Comparison of ENCODE assay signal across 29 cellular contexts in genomic region chr5:61815343-61815742, GRCh38.
"Had no signal": no experiment of that assay in that cellular context is flagged by ENCODE, and none has a peak within 500 bp of the region (broad histone marks: within the 10 kb centered on the region; RNA-seq: fewer than 3 reads in every experiment).

No MANE protein-coding gene starts in this region.

- DNase-seq: stimulated activated CD4-positive, alpha-beta T cell treated with anti-CD3 and anti-CD28 coated beads, Interleukin-2, amount 100 ng/mL, for 48 hours; stimulated activated CD4-positive, alpha-beta T cell treated with anti-CD3 and anti-CD28 coated beads, Interleukin-4, amount 100 ng/mL, for 1 hour; stimulated activated CD4-positive, alpha-beta T cell treated with anti-CD3 and anti-CD28 coated beads, Interleukin-4, amount 100 ng/mL, for 24 hours; stimulated activated CD4-positive, alpha-beta T cell treated with anti-CD3 and anti-CD28 coated beads, Interleukin-4, amount 100 ng/mL, for 4 hours; stimulated activated CD8-positive, alpha-beta memory T cell treated with anti-CD3 and anti-CD28 coated beads, Interleukin-4, amount 100 ng/mL, for 48 hours; stimulated activated naive B cell treated with anti-CD40 and anti-IgM and Interleukin-4, amounts not matched to agents 10 μg/mL and 1 μg/mL and 100 μg/mL, for 72 hours; stimulated activated naive CD4-positive, alpha-beta T cell; stimulated activated naive CD4-positive, alpha-beta T cell treated with Interleukin-2 at 50 U/mL for 16 hours; stimulated activated naive CD8-positive, alpha-beta T cell treated with anti-CD3 and anti-CD28 coated beads, Interleukin-15, amount 100 ng/mL, for 72 hours; stimulated activated naive CD8-positive, alpha-beta T cell treated with anti-CD3 and anti-CD28 coated beads, Interleukin-15, Interleukin-2, amounts not matched to agents 100 U/mL and 50 U/mL, for 24 hours; stomach; substantia nigra; testis; thyroid gland; tibial artery; transverse colon; trophoblast cell; upper lobe of left lung; upper lobe of right lung; uterus had no signal

- H3K4me3 ChIP-seq: stomach, suprapubic skin, testis, thoracic aorta, thyroid gland, tibial artery, tibial nerve, transverse colon, upper lobe of left lung, upper lobe of right lung, uterus, vagina had no signal

- H3K27ac ChIP-seq: stomach, suprapubic skin, testis, thoracic aorta, thyroid gland, tibial artery, tibial nerve, transverse colon, upper lobe of left lung, upper lobe of right lung, uterus, vagina had no signal

- FAIRE-seq: urothelium cell line had no signal

- H3K27me3 ChIP-seq: stomach, suprapubic skin, testis, thyroid gland, tibial artery, tibial nerve, transverse colon, upper lobe of left lung, upper lobe of right lung, uterus, vagina had no signal

- H3K36me3 Mint-ChIP-seq: stimulated activated effector memory CD8-positive, alpha-beta T cell treated with anti-CD3 and anti-CD28 coated beads, Interleukin-12 subunit alpha, Interleukin-12 subunit beta, amount 100 ng/mL, for 72 hours; stimulated activated memory B cell treated with anti-CD40 and anti-IgM and Interleukin-4, amounts not matched to agents 10 μg/mL and 1 μg/mL and 100 μg/mL, for 72 hours; stimulated activated naive B cell treated with anti-CD40 and anti-IgM and Interleukin-4, amounts not matched to agents 10 μg/mL and 1 μg/mL and 100 μg/mL, for 72 hours; type B pancreatic cell had no signal

- H3K27ac Mint-ChIP-seq: stimulated activated effector memory CD8-positive, alpha-beta T cell treated with anti-CD3 and anti-CD28 coated beads, Interleukin-12 subunit alpha, Interleukin-12 subunit beta, amount 100 ng/mL, for 72 hours; stimulated activated memory B cell treated with anti-CD40 and anti-IgM and Interleukin-4, amounts not matched to agents 10 μg/mL and 1 μg/mL and 100 μg/mL, for 72 hours; stimulated activated naive B cell treated with anti-CD40 and anti-IgM and Interleukin-4, amounts not matched to agents 10 μg/mL and 1 μg/mL and 100 μg/mL, for 72 hours; stimulated activated naive CD8-positive, alpha-beta T cell treated with anti-CD3 and anti-CD28 coated beads, Interleukin-15, amount 100 ng/mL, for 72 hours; stimulated activated naive CD8-positive, alpha-beta T cell treated with anti-CD3 and anti-CD28 coated beads, Interleukin-15, Interleukin-2, amounts not matched to agents 100 ng/mL and 50 ng/mL, for 24 hours; type B pancreatic cell had no signal

- ATAC-seq: stimulated activated effector memory CD8-positive, alpha-beta T cell treated with anti-CD3 and anti-CD28 coated beads, Interleukin-12 subunit alpha, Interleukin-12 subunit beta, amount 100 ng/mL, for 72 hours; stimulated activated memory B cell treated with anti-CD40 and anti-IgM and Interleukin-4, amounts not matched to agents 10 μg/mL and 1 μg/mL and 100 μg/mL, for 72 hours; stimulated activated naive B cell treated with anti-CD40 and anti-IgM and Interleukin-4, amounts not matched to agents 10 μg/mL and 1 μg/mL and 100 μg/mL, for 72 hours; stimulated activated naive CD8-positive, alpha-beta T cell treated with anti-CD3 and anti-CD28 coated beads, Interleukin-15, amount 100 ng/mL, for 72 hours; stimulated activated naive CD8-positive, alpha-beta T cell treated with anti-CD3 and anti-CD28 coated beads, Interleukin-15, Interleukin-2, amounts not matched to agents 100 U/mL and 50 U/mL, for 24 hours; upper lobe of right lung had no signal

- H3K9me3 ChIP-seq: stomach, suprapubic skin, testis, thoracic aorta, thyroid gland, tibial artery, tibial nerve, transverse colon, upper lobe of left lung, upper lobe of right lung, uterus, vagina had no signal

- H3K4me1 Mint-ChIP-seq: stimulated activated effector memory CD8-positive, alpha-beta T cell treated with anti-CD3 and anti-CD28 coated beads, Interleukin-12 subunit alpha, Interleukin-12 subunit beta, amount 100 ng/mL, for 72 hours; stimulated activated memory B cell treated with anti-CD40 and anti-IgM and Interleukin-4, amounts not matched to agents 10 μg/mL and 1 μg/mL and 100 μg/mL, for 72 hours; stimulated activated naive B cell treated with anti-CD40 and anti-IgM and Interleukin-4, amounts not matched to agents 10 μg/mL and 1 μg/mL and 100 μg/mL, for 72 hours; stimulated activated naive CD8-positive, alpha-beta T cell treated with anti-CD3 and anti-CD28 coated beads, Interleukin-15, amount 100 ng/mL, for 72 hours had no signal

- H3K9me3 Mint-ChIP-seq: stimulated activated naive B cell treated with anti-CD40 and anti-IgM and Interleukin-4, amounts not matched to agents 10 μg/mL and 1 μg/mL and 100 μg/mL, for 72 hours; stimulated activated naive CD8-positive, alpha-beta T cell treated with anti-CD3 and anti-CD28 coated beads, Interleukin-15, amount 100 ng/mL, for 72 hours; stimulated activated naive CD8-positive, alpha-beta T cell treated with anti-CD3 and anti-CD28 coated beads, Interleukin-15, Interleukin-2, amounts not matched to agents 100 ng/mL and 50 ng/mL, for 24 hours; type B pancreatic cell had no signal

- H3K4me3 Mint-ChIP-seq: stimulated activated effector memory CD8-positive, alpha-beta T cell treated with anti-CD3 and anti-CD28 coated beads, Interleukin-12 subunit alpha, Interleukin-12 subunit beta, amount 100 ng/mL, for 72 hours; stimulated activated memory B cell treated with anti-CD40 and anti-IgM and Interleukin-4, amounts not matched to agents 10 μg/mL and 1 μg/mL and 100 μg/mL, for 72 hours; stimulated activated naive B cell treated with anti-CD40 and anti-IgM and Interleukin-4, amounts not matched to agents 10 μg/mL and 1 μg/mL and 100 μg/mL, for 72 hours; stimulated activated naive CD8-positive, alpha-beta T cell treated with anti-CD3 and anti-CD28 coated beads, Interleukin-15, amount 100 ng/mL, for 72 hours; stimulated activated naive CD8-positive, alpha-beta T cell treated with anti-CD3 and anti-CD28 coated beads, Interleukin-15, Interleukin-2, amounts not matched to agents 100 ng/mL and 50 ng/mL, for 24 hours; type B pancreatic cell had no signal

- H3K4me1 ChIP-seq: testis, thyroid gland, tibial artery, transverse colon, upper lobe of left lung, upper lobe of right lung, uterus, vagina had no signal

- H3K36me3 ChIP-seq: stomach, suprapubic skin, thoracic aorta, thyroid gland, tibial artery, tibial nerve, transverse colon, upper lobe of left lung, upper lobe of right lung, uterus, vagina had no signal
